ENCODE assay signal across 16 cellular contexts in genomic region chr10:131430716-131431402, GRCh38.
"Had no signal": no experiment of that assay in that cellular context is flagged by ENCODE, and none has a peak within 500 bp of the region (broad histone marks: within the 10 kb centered on the region; RNA-seq: fewer than 3 reads in every experiment).

No MANE protein-coding gene starts in this region.

- DNase-seq: activated B cell treated with CpG ODN at 0.5 μM for 24 hours; activated CD4-positive, alpha-beta T cell treated with anti-CD3 and anti-CD28 coated beads for 36 hours; activated CD4-positive, alpha-beta T cell treated with anti-CD3 and anti-CD28 coated beads, Interleukin-2, amount 50 U/mL, for 4 hours; activated CD8-positive, alpha-beta memory T cell treated with anti-CD3 and anti-CD28 coated beads for 24 hours; activated CD8-positive, alpha-beta memory T cell treated with anti-CD3 and anti-CD28 coated beads, Interleukin-2, amount 50 U/mL, for 4 hours; activated naive CD4-positive, alpha-beta T cell; activated T-cell treated with anti-CD3 and anti-CD28 coated beads, Interleukin-2, amount 50 U/mL, for 4 hours; adrenal gland; effector memory CD4-positive, alpha-beta T cell; foreskin keratinocyte; immature natural killer cell; left ventricle myocardium superior; midbrain; stimulated activated CD4-positive, alpha-beta T cell treated with anti-CD3 and anti-CD28 coated beads, Interleukin-1b, Interleukin-23, amount 100 ng/mL, for 48 hours; stimulated activated naive CD8-positive, alpha-beta T cell treated with anti-CD3 and anti-CD28 coated beads, Interleukin-15, amount 100 ng/mL, for 72 hours; T1000 had no signal
